ENCODE assay signal across 8 cellular contexts in the genomic region with DNA sequence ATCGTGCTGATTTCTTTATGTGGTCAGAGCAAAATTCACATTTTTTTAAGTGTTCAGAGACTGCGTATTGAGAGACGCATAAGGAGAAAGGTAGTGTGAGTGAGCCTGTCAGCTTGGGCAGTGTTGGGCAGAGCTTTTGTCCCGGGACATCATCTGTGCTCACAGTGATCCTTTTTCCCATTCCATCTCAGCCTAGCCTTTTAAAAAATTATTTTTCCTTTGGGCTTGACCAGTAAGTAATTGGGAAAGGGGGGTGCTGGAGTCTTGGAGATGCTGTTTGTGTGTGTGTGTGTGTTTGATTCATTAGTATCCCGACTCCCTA. TPM values are rescaled to one million over a fixed set of nuclear protein-coding genes. Genes with fewer than 3 reads are reported as not detected.
DNase-seq lines count a peak whose midpoint lies in the region; ATAC-seq and TF ChIP-seq lines count a peak whose summit lies in the region.

No MANE protein-coding gene starts in this region.

- DNase-seq in activated CD4-positive, alpha-beta memory T cell treated with anti-CD3 and anti-CD28 coated beads, Interleukin-2, amount 10 ng/mL, durations not matched to agents 7 days and 5 days: no peak
- DNase-seq in hepatocyte (ENCODE audit: low spot score) (no peak), spleen (no peak), LoVo (ENCODE audit: low spot score) (no peak), COLO829 (ENCODE audit: low spot score) (no peak)

- peaks cover 82% of the 10 kb centered on the region for H3K79me2 ChIP-seq in hepatocyte

- POLR2A ChIA-PET in HEK293 (lab: Yijun Ruan, JAX): interaction anchor here (0.6 to 1.6 kb wide), 5 partner anchors 9 to 179 kb away, joined by 3 to 5 read pairs (median 3); a partner anchor contains a TSS
- POLR2A ChIA-PET in activated CD4-positive, alpha-beta memory T cell treated with anti-CD3 and anti-CD28 coated beads, Interleukin-2, amount 10 ng/mL, durations not matched to agents 7 days and 5 days (lab: Charles Lee): interaction anchor here (0.8 to 3.0 kb wide), 9 partner anchors 7 to 244 kb away, joined by 3 to 19 read pairs (median 5); no protein-coding TSS in a partner anchor

- CTCF ChIA-PET in HEK293 (lab: Yijun Ruan, JAX): interaction anchor here (0.6 to 1.8 kb wide), 10 partner anchors 8 to 318 kb away, joined by 3 to 11 read pairs (median 4); no protein-coding TSS in a partner anchor
- CTCF ChIA-PET in activated CD4-positive, alpha-beta memory T cell treated with anti-CD3 and anti-CD28 coated beads, Interleukin-2, amount 10 ng/mL, durations not matched to agents 7 days and 5 days (lab: Charles Lee): interaction anchor here (0.6 to 1.8 kb wide), 14 partner anchors 9 to 398 kb away, joined by 3 to 12 read pairs (median 4); no protein-coding TSS in a partner anchor

- H3K27me3 Mint-ChIP-seq in activated CD4-positive, alpha-beta memory T cell treated with anti-CD3 and anti-CD28 coated beads, Interleukin-2, amount 10 ng/mL, durations not matched to agents 7 days and 5 days: no peaks in the 10 kb centered on the region

- H3K4me1 ChIP-seq in HEK293 (ENCODE audit: control insufficient read depth, insufficient read depth, low read length): peaks cover 24% of the 10 kb centered on the region
- peaks cover 19% of the 10 kb centered on the region for H3K4me1 ChIP-seq in hepatocyte (ENCODE audit: insufficient read depth)
- peaks cover 40 to 87% (median 69%) of the 10 kb centered on the region in 6 donors for H3K4me1 ChIP-seq in spleen

- peak overlapping the region; percentile 80 for H3K4me3 Mint-ChIP-seq in activated CD4-positive, alpha-beta memory T cell treated with anti-CD3 and anti-CD28 coated beads, Interleukin-2, amount 10 ng/mL, durations not matched to agents 7 days and 5 days

- H3K36me3 ChIP-seq in HEK293 (ENCODE audit: control insufficient read depth in 2 of 2, insufficient read depth in 1 of 2, low read length in 2 of 2) (peaks cover 0 to 13% of the 10 kb centered on the region in 2 experiments; a peak in 1 of 3 replicates), hepatocyte (replicated peaks; ENCODE audit: insufficient read depth, low read depth) (no peaks in the 10 kb centered on the region), spleen (peaks cover 0 to 17% (median 0%) of the 10 kb centered on the region in 6 donors)

- H3K4me3 ChIP-seq in HEK293 (ENCODE audit: low read depth, low read length) (peak overlapping the region; percentile 96), hepatocyte (peak overlapping the region; percentile 52), spleen (peak overlapping the region; percentile 59 to 75 (median 70))

- peak overlapping the region; percentile 86 for H3K27ac Mint-ChIP-seq in activated CD4-positive, alpha-beta memory T cell treated with anti-CD3 and anti-CD28 coated beads, Interleukin-2, amount 10 ng/mL, durations not matched to agents 7 days and 5 days

- no peaks in the 10 kb centered on the region for H3K9me3 Mint-ChIP-seq in activated CD4-positive, alpha-beta memory T cell treated with anti-CD3 and anti-CD28 coated beads, Interleukin-2, amount 10 ng/mL, durations not matched to agents 7 days and 5 days

- H3K27me3 ChIP-seq in hepatocyte (no peaks in the 10 kb centered on the region), spleen (replicated peaks in 1 of 7) (no peaks in the 10 kb centered on the region)

- 40% methylated on average over 5 of the region's 5 CpGs for WGBS in hepatocyte (ENCODE audit: low lambda C conversion rate, missing lambda C conversion rate)
- WGBS in spleen, 5 donors: 23 to 35% (median 24%) methylated on average over 5 of the region's 5 CpGs

- H4K20me1 ChIP-seq in hepatocyte (ENCODE audit: insufficient read depth, poor library complexity, severe bottlenecking): peaks cover 36% of the 10 kb centered on the region

- peaks cover 60% of the 10 kb centered on the region for H3K4me1 Mint-ChIP-seq in activated CD4-positive, alpha-beta memory T cell treated with anti-CD3 and anti-CD28 coated beads, Interleukin-2, amount 10 ng/mL, durations not matched to agents 7 days and 5 days

- H2AFZ ChIP-seq in hepatocyte: no peak overlapping the region

- intact Hi-C loops in spleen (cut with DNase I; ENCODE audit: low total_unique reads): no loop called here

- TF ChIP-seq CTCF in HEK293 (tag by site-specific recombination; IDR thresholded peaks at IDR 0.05) (no peak), hepatocyte (IDR thresholded peaks at IDR 0.05; ENCODE audit: poor library complexity) (no peak), spleen (IDR thresholded peaks at IDR 0.05 in 8 of 11, conservative IDR thresholded peaks at IDR 0.05 in 3 of 11) (peak in 1 of 11 experiments; percentile 2)

- H3K9me3 ChIP-seq in HEK293 (ENCODE audit: control insufficient read depth, insufficient read depth, low read depth, low read length): no peaks in the 10 kb centered on the region
- H3K9me3 ChIP-seq in hepatocyte (ENCODE audit: low read depth): no peaks in the 10 kb centered on the region
- H3K9me3 ChIP-seq in spleen: no peaks in the 10 kb centered on the region

- H3K27ac ChIP-seq in HEK293 (ENCODE audit: extremely low read depth, low read depth, low read length) (no peak overlapping the region; the same call in 1 of the 2 replicates), hepatocyte (peak overlapping the region; percentile 97), spleen (peak overlapping the region; percentile 94 to 99 (median 96))

- H3K9me2 ChIP-seq in hepatocyte (replicated peaks; ENCODE audit: insufficient read depth): no peaks in the 10 kb centered on the region

- peak overlapping the region; percentile 84 for H3K4me2 ChIP-seq in hepatocyte

- no peak for TF ChIP-seq POLR2A in spleen (IDR thresholded peaks at IDR 0.05)

- peaks cover 11% of the 10 kb centered on the region for H3K36me3 Mint-ChIP-seq in activated CD4-positive, alpha-beta memory T cell treated with anti-CD3 and anti-CD28 coated beads, Interleukin-2, amount 10 ng/mL, durations not matched to agents 7 days and 5 days (ENCODE audit: low read depth)

- no peak for ATAC-seq in GM18907 (IDR thresholded peaks at IDR 0.05; ENCODE audit: unreplicated experiment)
- ATAC-seq in HG02610 (IDR thresholded peaks at IDR 0.05; ENCODE audit: unreplicated experiment): no peak

TF ChIP-seq in HEK293, 187 proteins besides CTCF, POLR2A, EP300 and RAD21:
- TF ChIP-seq ZSCAN23 (tag by site-specific recombination; IDR thresholded peaks at IDR 0.05): no peak
- no peak for TF ChIP-seq ZNF776 (tag by site-specific recombination; IDR thresholded peaks at IDR 0.05; ENCODE audit: borderline replicate concordance)
- TF ChIP-seq ZNF366 (tag by site-specific recombination; conservative IDR thresholded peaks at IDR 0.05): 0 out of 2 replicates have a peak, but pooled peaks have one; percentile 3
- no peak for TF ChIP-seq ZNF558 (tag by site-specific recombination; IDR thresholded peaks at IDR 0.05)
- 0 out of 2 replicates have a peak, but pooled peaks have one; percentile 2 for TF ChIP-seq ZNF561 (tag by site-specific recombination; IDR thresholded peaks at IDR 0.05; ENCODE audit: borderline replicate concordance)
- TF ChIP-seq BCL11A (tag by site-specific recombination; IDR thresholded peaks at IDR 0.05; ENCODE audit: low read depth): no peak
- TF ChIP-seq ZNF660 (tag by site-specific recombination; IDR thresholded peaks at IDR 0.05): 0 out of 2 replicates have a peak, but pooled peaks have one; percentile 1

RNA-seq across cellular contexts. Expression of a gene that starts 1.5 kb away (rescaled TPM):
- total RNA-seq in activated CD4-positive, alpha-beta memory T cell treated with anti-CD3 and anti-CD28 coated beads, Interleukin-2, amount 10 ng/mL, durations not matched to agents 7 days and 5 days: 10 to 100 TPM; 21.9 to 24.7 TPM
- total RNA-seq in hepatocyte: 12.0 and 21.7 TPM in 2 replicates
- polyA plus RNA-seq in hepatocyte: 5.4 and 11.2 TPM in 2 replicates
- total RNA-seq in spleen: 10 to 100 TPM; 14.7 to 27.9 (median 25.4) TPM
- 10 to 100 TPM in 1 of 3 donors, 1 to 10 TPM in 2; 6.7 to 11.6 (median 8.8) TPM for polyA plus RNA-seq in spleen
